9 cellular contexts compared by ENCODE assay signal in the genomic region with DNA sequence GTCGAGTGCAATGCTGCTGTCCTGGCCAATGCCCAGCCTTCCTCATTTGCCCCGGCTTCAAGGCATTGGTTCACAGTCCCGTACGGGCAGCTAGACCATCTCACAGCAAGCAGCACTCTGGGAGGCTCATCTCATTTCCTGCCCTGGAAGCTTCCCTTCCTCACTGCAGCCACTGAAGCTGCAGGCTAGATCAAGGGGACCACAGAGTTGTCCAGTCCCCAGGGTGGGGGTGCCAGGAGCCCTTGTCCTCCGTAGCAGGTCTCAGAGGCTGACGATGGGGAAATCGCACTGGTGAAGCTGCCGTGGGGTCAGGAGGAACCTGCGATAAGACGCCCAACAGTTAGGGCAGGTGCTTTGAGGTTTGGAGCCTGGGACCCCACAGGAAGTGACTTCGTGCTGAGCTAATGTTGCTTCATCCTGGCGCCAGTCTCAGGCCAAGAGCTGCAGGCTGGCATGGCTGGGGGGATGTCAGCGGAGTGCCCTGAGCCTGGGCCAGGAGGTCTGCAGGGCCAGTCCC. TPM values are rescaled to one million over a fixed set of nuclear protein-coding genes. Genes with fewer than 3 reads are reported as not detected.
DNase-seq lines count a peak whose midpoint lies in the region; ATAC-seq and TF ChIP-seq lines count a peak whose summit lies in the region.
"Had no signal": no experiment of that assay in that cellular context is flagged by ENCODE, and none has a peak within 500 bp of the region (broad histone marks: within the 10 kb centered on the region; RNA-seq: fewer than 3 reads in every experiment).

A gene with protein sequence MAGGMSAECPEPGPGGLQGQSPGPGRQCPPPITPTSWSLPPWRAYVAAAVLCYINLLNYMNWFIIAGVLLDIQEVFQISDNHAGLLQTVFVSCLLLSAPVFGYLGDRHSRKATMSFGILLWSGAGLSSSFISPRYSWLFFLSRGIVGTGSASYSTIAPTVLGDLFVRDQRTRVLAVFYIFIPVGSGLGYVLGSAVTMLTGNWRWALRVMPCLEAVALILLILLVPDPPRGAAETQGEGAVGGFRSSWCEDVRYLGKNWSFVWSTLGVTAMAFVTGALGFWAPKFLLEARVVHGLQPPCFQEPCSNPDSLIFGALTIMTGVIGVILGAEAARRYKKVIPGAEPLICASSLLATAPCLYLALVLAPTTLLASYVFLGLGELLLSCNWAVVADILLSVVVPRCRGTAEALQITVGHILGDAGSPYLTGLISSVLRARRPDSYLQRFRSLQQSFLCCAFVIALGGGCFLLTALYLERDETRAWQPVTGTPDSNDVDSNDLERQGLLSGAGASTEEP (plus strand): TSS at position 426 of the 517 bp plus-strand sequence. CDS start 28 bp downstream, at position 454.

- no peak for TF ChIP-seq POLR2A in gastroesophageal sphincter (IDR thresholded peaks at IDR 0.05)

- no peak within 1 kb of the TSS for H3K4me3 ChIP-seq in gastroesophageal sphincter

- TF ChIP-seq EP300 in gastroesophageal sphincter (IDR thresholded peaks at IDR 0.05) = no peak

- H3K4me1 ChIP-seq in gastroesophageal sphincter = no peaks in the 10 kb centered on the region

- no peak for ATAC-seq in gastroesophageal sphincter
- ATAC-seq in HG02623 (IDR thresholded peaks at IDR 0.05; ENCODE audit: unreplicated experiment) = no peak
- ATAC-seq in GM19324 (IDR thresholded peaks at IDR 0.05; ENCODE audit: low FRiP score, unreplicated experiment) = no peak

- no peak within 1 kb of the TSS for H3K27ac ChIP-seq in gastroesophageal sphincter
- H3K27ac ChIP-seq: VCaP had no signal

- peaks cover 5% of the 10 kb centered on the region for H3K27me3 ChIP-seq in gastroesophageal sphincter

- DNase-seq in A172 (ENCODE audit: low spot score) (peak; percentile 35), Kasumi-1 (lab: John Stamatoyannopoulos, UW) (peak; percentile 54 to 80), glomerular visceral epithelial cell (ENCODE audit: extremely low spot score) (peak; percentile 42), NCI-H1105 (lab: John Stamatoyannopoulos, UW) (no peak)
- peak; percentile 24 to 33 for DNase-seq in activated CD4-positive, alpha-beta T cell treated with anti-CD3 and anti-CD28 coated beads, Interleukin-2, amount 50 U/mL, for 48 hours

- 80 to 100% methylated on average over 1 of the region's 13 CpGs for WGBS in gastroesophageal sphincter (ENCODE audit: low coverage in 1 of 2), 2 donors

- H3K9me3 ChIP-seq in gastroesophageal sphincter = no peaks in the 10 kb centered on the region

- no peaks in the 10 kb centered on the region for H3K36me3 ChIP-seq in gastroesophageal sphincter

- TF ChIP-seq CTCF in gastroesophageal sphincter (IDR thresholded peaks at IDR 0.05) = no peak

RNA-seq across cellular contexts. Expression of the gene that starts here (rescaled TPM):
- 1.1 and 1.8 TPM in 2 replicates for total RNA-seq in A172 (2014; rRNA removed; shearing (Covaris generic))
- not detected for total RNA-seq in gastroesophageal sphincter
